ENCODE assay signal across 8 cellular contexts in the genomic region with DNA sequence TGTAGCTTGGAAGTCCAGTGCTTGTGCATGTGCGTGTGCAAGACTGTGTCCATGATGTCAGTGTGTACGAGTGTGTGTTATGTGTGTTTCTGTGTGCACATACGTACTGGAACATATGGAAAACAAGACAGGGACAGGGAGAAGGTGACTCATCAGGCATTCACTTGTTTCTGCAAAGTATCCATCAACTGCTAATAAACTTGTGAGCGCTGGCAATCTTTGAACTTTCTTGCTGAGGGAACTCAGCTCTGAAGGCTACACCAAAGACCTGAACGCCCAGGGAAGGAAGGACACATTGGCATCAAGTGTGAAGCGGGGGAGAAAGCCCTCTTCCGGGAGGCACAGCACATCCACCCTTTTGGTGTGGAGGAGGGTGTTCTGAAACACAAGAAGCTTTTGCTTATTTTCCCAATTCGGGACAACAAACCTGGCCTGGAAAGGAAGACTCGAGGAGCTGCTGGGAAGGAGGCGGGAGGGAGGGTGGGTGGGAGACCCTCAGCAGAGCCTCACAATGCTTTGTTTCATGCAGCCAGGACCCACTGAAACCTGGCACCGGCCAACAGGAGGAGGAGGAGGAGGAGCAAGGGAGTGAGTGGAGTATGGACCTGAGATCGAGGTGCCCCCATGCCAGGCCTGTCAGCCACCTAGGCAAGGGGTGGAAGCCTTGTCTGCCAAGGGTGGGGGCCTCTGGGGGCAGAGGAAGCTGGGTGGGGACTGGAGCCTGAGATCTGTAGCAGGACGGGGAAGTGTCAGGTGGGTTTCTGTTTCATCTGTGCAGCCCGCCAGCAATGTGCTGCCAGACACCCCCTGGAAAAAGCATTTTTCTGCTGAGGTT. TPM values are rescaled to one million over a fixed set of nuclear protein-coding genes. Genes with fewer than 3 reads are reported as not detected.
DNase-seq lines count a peak whose midpoint lies in the region; ATAC-seq, FAIRE-seq and TF ChIP-seq lines count a peak whose summit lies in the region.

No MANE protein-coding gene starts in this region.

- no peak overlapping the region for H2AFZ ChIP-seq in endothelial cell of umbilical vein (ENCODE audit: low read depth, low read length)

- intact Hi-C loops in Panc1 (cut with micrococcal nuclease; ENCODE audit: unreplicated experiment) (loop anchor here (10.0 kb wide), 1 partner anchor 139 kb away; no protein-coding TSS in a partner anchor), endothelial cell of umbilical vein (cut with micrococcal nuclease) (loop anchor here (2.0 kb wide), 1 partner anchor 75 kb away; no protein-coding TSS in a partner anchor), sigmoid colon (cut with DNase I) (no loop called here)

- WGBS in sigmoid colon, 2 donors: 64 to 65% methylated on average over 14 of the region's 14 CpGs

- CTCF ChIA-PET in Panc1 (lab: Charles Lee): no interaction called here
- CTCF ChIA-PET in endothelial cell of umbilical vein (lab: Charles Lee): interaction anchor here (0.8 to 2.2 kb wide), 12 partner anchors 8 to 255 kb away, joined by 3 to 6 read pairs (median 4); no protein-coding TSS in a partner anchor

- no TSS peak for BruUV-seq in Panc1 (replicated peaks; lab: Mats Ljungman, UMichigan)
- no TSS peak for BruUV-seq in endothelial cell of umbilical vein (replicated peaks; lab: Mats Ljungman, UMichigan)

- no peaks in the 10 kb centered on the region for H3K9me1 ChIP-seq in endothelial cell of umbilical vein (replicated peaks; ENCODE audit: control insufficient read depth, extremely low read depth, insufficient read depth, low read length)

- in situ Hi-C loops in GM13976 (cut with MboI; ENCODE audit: low sequenced_read_pairs, unreplicated experiment) (no loop called here), Panc1 (cut with HindIII; ENCODE audit: low pct_unique_long_range_greater_than_20kb, low sequenced_read_pairs) (loop anchor here (5.0 kb wide), 1 partner anchor 82 kb away; no protein-coding TSS in a partner anchor)

- peaks cover 11% of the 10 kb centered on the region for H3K79me2 ChIP-seq in endothelial cell of umbilical vein (ENCODE audit: control insufficient read depth, insufficient read depth, low read length)

- H3K9me3 ChIP-seq in Panc1 (ENCODE audit: control insufficient read depth, insufficient read depth, low read depth, low read length): no peaks in the 10 kb centered on the region
- H3K9me3 ChIP-seq in endothelial cell of umbilical vein (replicated peaks; ENCODE audit: control insufficient read depth, insufficient read depth, low read length): no peaks in the 10 kb centered on the region
- H3K9me3 ChIP-seq in sigmoid colon: no peaks in the 10 kb centered on the region

- POLR2A ChIA-PET in Panc1 (lab: Charles Lee): no interaction called here
- POLR2A ChIA-PET in endothelial cell of umbilical vein (lab: Charles Lee): interaction anchor here (1.0 kb wide), 1 partner anchor 168 kb away, joined by 3 read pairs; no protein-coding TSS in a partner anchor

- peak; percentile 84 for FAIRE-seq in endothelial cell of umbilical vein (lab: Jason Lieb, UNC)

- dilution Hi-C loops in endothelial cell of umbilical vein (cut with MboI; ENCODE audit: extremely low pct_ligation_motif_present, low sequenced_read_pairs): no loop called here

- H3K27ac ChIP-seq in Panc1 (ENCODE audit: low read length): peak overlapping the region; percentile 99
- H3K27ac ChIP-seq in endothelial cell of umbilical vein (ENCODE audit: insufficient read depth, low read depth, low read length): peak overlapping the region; percentile 68
- peak overlapping the region; percentile 72 to 96 (median 81) for H3K27ac ChIP-seq in sigmoid colon

- no peak overlapping the region for H3K4me2 ChIP-seq in endothelial cell of umbilical vein (ENCODE audit: insufficient read depth, low read length)

- H3K36me3 ChIP-seq in Panc1 (ENCODE audit: control insufficient read depth, insufficient read depth, low read length) (no peaks in the 10 kb centered on the region; the same call in 1 of the 2 replicates), endothelial cell of umbilical vein (ENCODE audit: control insufficient read depth in 2 of 2, extremely low read depth in 1 of 2, insufficient read depth in 2 of 2, low read length in 2 of 2) (peaks cover 0 to 9% of the 10 kb centered on the region in 2 experiments), sigmoid colon (peaks cover 0 to 17% (median 10%) of the 10 kb centered on the region in 4 donors)

- no peak for TF ChIP-seq POLR2A in endothelial cell of umbilical vein (IDR thresholded peaks at IDR 0.05; ENCODE audit: low read depth, low read length)
- no peak for TF ChIP-seq POLR2A in sigmoid colon (IDR thresholded peaks at IDR 0.05)

- TF ChIP-seq CTCF in GM13976 (IDR thresholded peaks at IDR 0.05; ENCODE audit: borderline replicate concordance, control extremely low read depth, extremely low read depth, insufficient read depth, missing control alignments): no peak
- no peak for TF ChIP-seq CTCF in Panc1 (IDR thresholded peaks at IDR 0.05)
- no peak for TF ChIP-seq CTCF in endothelial cell of umbilical vein (IDR thresholded peaks at IDR 0.05; ENCODE audit: extremely low read depth in 1 of 2, insufficient read depth in 1 of 2, low read depth in 1 of 2, low read length in 2 of 2)
- no peak for TF ChIP-seq CTCF in sigmoid colon (IDR thresholded peaks at IDR 0.05)
- TF ChIP-seq CTCF in omental fat pad (IDR thresholded peaks at IDR 0.05): no peak

- H3K4me3 ChIP-seq in Panc1 (ENCODE audit: low read depth in 2 of 2, low read length in 2 of 2) (peak overlapping the region in 1 of 2 experiments; percentile 27; a peak in 1 of 4 replicates), endothelial cell of umbilical vein (replicated peaks in 1 of 3; ENCODE audit: insufficient read depth in 1 of 3, low read depth in 1 of 3, low read length in 3 of 3) (no peak overlapping the region), sigmoid colon (peak overlapping the region in 2 of 4 donors; percentile 8 to 49)

- H3K27me3 ChIP-seq in Panc1 (ENCODE audit: control insufficient read depth, insufficient read depth, low read length) (no peaks in the 10 kb centered on the region), endothelial cell of umbilical vein (ENCODE audit: control insufficient read depth in 2 of 2, insufficient read depth in 2 of 2, low read length in 2 of 2) (no peaks in the 10 kb centered on the region), sigmoid colon (no peaks in the 10 kb centered on the region)

- DNase-seq in GM13976 (ENCODE audit: low spot score) (peak; percentile 75), Panc1 (ENCODE audit: low read depth, low spot score) (no peak), endothelial cell of umbilical vein (ENCODE audit: low read depth, low spot score) (peak; percentile 63), sigmoid colon (no peak), AG20443 (ENCODE audit: low spot score) (no peak), NCI-H2029 treated with DMSO at 0.1 percent for 48 hours (lab: John Stamatoyannopoulos, UW) (no peak), omental fat pad (ENCODE audit: low spot score) (no peak)

- ATAC-seq in Panc1 (peak; percentile 33; the same call in 1 of the 2 replicates), HG02763 (IDR thresholded peaks at IDR 0.05; ENCODE audit: unreplicated experiment) (no peak), omental fat pad (ENCODE audit: low FRiP score) (no peak)

- no peaks in the 10 kb centered on the region for H4K20me1 ChIP-seq in endothelial cell of umbilical vein (replicated peaks; ENCODE audit: control insufficient read depth, extremely low read depth, insufficient read depth, low read length)

- no peak for TF ChIP-seq EP300 in sigmoid colon (IDR thresholded peaks at IDR 0.05)

- peaks cover 72% of the 10 kb centered on the region for H3K4me1 ChIP-seq in Panc1 (ENCODE audit: control insufficient read depth, insufficient read depth, low read length)
- H3K4me1 ChIP-seq in endothelial cell of umbilical vein (ENCODE audit: control insufficient read depth, extremely low read depth, insufficient read depth, low read length): peaks cover 49% of the 10 kb centered on the region
- H3K4me1 ChIP-seq in sigmoid colon: peaks cover 0 to 88% (median 82%) of the 10 kb centered on the region in 4 donors

- H3K9ac ChIP-seq in endothelial cell of umbilical vein (replicated peaks; ENCODE audit: extremely low read depth, insufficient read depth, low read length): no peak overlapping the region

TF ChIP-seq in endothelial cell of umbilical vein, 7 proteins besides CTCF, POLR2A, EP300 and RAD21:
- peak; percentile 76 for TF ChIP-seq JUN (IDR thresholded peaks at IDR 0.05; ENCODE audit: borderline replicate concordance, insufficient read depth, insufficient read length, low read depth)
- no peak for TF ChIP-seq MAX (IDR thresholded peaks at IDR 0.05; ENCODE audit: insufficient read depth, insufficient read length)
- TF ChIP-seq FOS (IDR thresholded peaks at IDR 0.05; ENCODE audit: borderline replicate concordance, insufficient read depth, low read length): peak; percentile 76
- TF ChIP-seq POLR2AphosphoS5 (IDR thresholded peaks at IDR 0.05; ENCODE audit: insufficient read depth, low read depth, low read length): peak; percentile 41
- TF ChIP-seq GATA2 (IDR thresholded peaks at IDR 0.05; ENCODE audit: insufficient read depth, insufficient read length, low read depth, low read length): no peak
- TF ChIP-seq EZH2 (IDR thresholded peaks at IDR 0.05; ENCODE audit: borderline replicate concordance, low read depth, low read length, severe bottlenecking): no peak
- no peak for TF ChIP-seq MYC (IDR thresholded peaks at IDR 0.05; ENCODE audit: low read depth, low read length)

RNA-seq across cellular contexts. Expression of gene SMAD7, which starts 26.8 kb away (rescaled TPM):
- total RNA-seq in Panc1 (2021; ENCODE audit: unreplicated experiment) (21.3 TPM), endothelial cell of umbilical vein (3.6 and 4.6 TPM in 2 replicates), sigmoid colon (10 to 100 TPM; 13.2 to 29.1 (median 21.5) TPM), omental fat pad (10 to 100 TPM; 33.6 to 78.4 (median 47.2) TPM)
- 14.5 TPM for polyA plus RNA-seq in Panc1 (2012; ENCODE audit: insufficient read length)
- polyA plus RNA-seq in endothelial cell of umbilical vein (8.0 and 10.2 TPM in 2 replicates), sigmoid colon (10 to 100 TPM; 16.8 to 19.0 (median 18.3) TPM)
- 4.5 TPM in 2 replicates for polyA plus RNA-seq in endothelial cell of umbilical vein (2011; cell fraction: cytosol; rRNA removed)
- 5.0 and 9.0 TPM in 2 replicates for polyA plus RNA-seq in endothelial cell of umbilical vein (2011; cell fraction: nucleus; rRNA removed)
- 1.9 and 3.2 TPM in 2 replicates for polyA plus RNA-seq in endothelial cell of umbilical vein (2012)
- polyA minus RNA-seq in endothelial cell of umbilical vein: 12.6 and 15.2 TPM in 2 replicates
- polyA minus RNA-seq in endothelial cell of umbilical vein (2011; cell fraction: cytosol; rRNA and poly(A)+ RNA removed): 20.6 TPM
- 8.1 and 15.0 TPM in 2 replicates for polyA minus RNA-seq in endothelial cell of umbilical vein (2011; cell fraction: nucleus; rRNA and poly(A)+ RNA removed)

Comparison
In these comparisons a context has a peak if more than half of its experiments do, and no peak if none do; other contexts are left out.
1. DNase-seq: peak in GM13976 (single experiment) and endothelial cell of umbilical vein (single experiment); none in Panc1 (single experiment), sigmoid colon (single experiment), AG20443 (single experiment), NCI-H2029 treated with DMSO at 0.1 percent for 48 hours (single experiment) and omental fat pad (single experiment).
2. Peak in every context shown above with its lines, with median percentiles within 50 percentile points of each other: H3K27ac ChIP-seq.